Comparison of ENCODE assay signal across 8 cellular contexts in the genomic region with DNA sequence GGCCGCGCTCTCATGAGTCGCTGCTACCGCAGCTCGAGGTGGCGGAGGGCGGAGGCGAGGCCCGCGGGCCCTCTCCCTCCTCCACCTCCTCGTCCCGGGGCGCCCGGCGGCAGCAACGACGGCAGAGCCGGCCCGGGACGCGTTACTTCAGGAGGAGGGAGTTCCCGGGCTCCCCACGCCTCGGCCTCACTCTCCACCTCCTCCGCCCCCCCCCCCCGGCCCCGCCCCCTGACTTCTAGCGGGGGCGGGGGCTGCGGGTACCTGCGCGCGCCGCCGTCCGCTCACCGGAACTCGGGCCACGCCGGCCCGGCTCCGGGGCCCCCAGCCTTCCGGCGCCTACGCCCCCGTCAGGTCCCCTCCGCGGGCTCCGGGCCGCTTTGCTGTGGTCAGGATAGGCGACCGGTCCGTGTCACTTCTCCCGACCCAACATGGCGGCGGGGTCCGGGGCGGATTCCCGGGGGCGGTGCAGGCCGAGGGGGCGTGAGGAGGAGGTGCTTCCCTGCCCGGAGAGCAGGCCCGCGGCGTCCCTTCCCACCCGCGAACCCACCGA. TPM values are rescaled to one million over a fixed set of nuclear protein-coding genes. Genes with fewer than 3 reads are reported as not detected.
A peak's percentile ranks its signal among the peaks of the same experiment; 100 is the strongest.
DNase-seq lines count a peak whose midpoint lies in the region; ATAC-seq and TF ChIP-seq lines count a peak whose summit lies in the region.

A gene (minus strand): TSS at position 120 of the 550 bp plus-strand sequence. CDS start 55,415 bp downstream, outside the sequence.

- H3K27ac ChIP-seq in colonic mucosa (peak within 1 kb of the TSS; percentile 90), left lung (peak within 1 kb of the TSS; percentile 90 to 94)

- peak within 1 kb of the TSS; percentile 97 for H3K4me3 Mint-ChIP-seq in activated CD4-positive, alpha-beta T cell treated with anti-CD3 and anti-CD28 coated beads for 36 hours

- H3K27me3 Mint-ChIP-seq in activated CD4-positive, alpha-beta T cell treated with anti-CD3 and anti-CD28 coated beads for 36 hours, result no peaks in the 10 kb centered on the region

- DNase-seq in NCI-H2107 (lab: John Stamatoyannopoulos, UW) (peak; percentile 39), NCI-H2107 treated with DMSO at 0.1 percent for 48 hours (lab: John Stamatoyannopoulos, UW; ENCODE audit: unreplicated experiment) (no peak), NCI-H1930 (lab: John Stamatoyannopoulos, UW) (peak; percentile 35 to 72), colonic mucosa (peak; percentile 82), left lung (peak; percentile 80 to 90)
- peak; percentile 84 for DNase-seq in activated CD4-positive, alpha-beta T cell treated with anti-CD3 and anti-CD28 coated beads for 36 hours
- DNase-seq in stimulated activated CD4-positive, alpha-beta T cell treated with anti-CD3 and anti-CD28 coated beads, Interleukin-2, amount 100 ng/mL, for 48 hours, result peak; percentile 46 to 67

- H3K9me3 Mint-ChIP-seq in activated CD4-positive, alpha-beta T cell treated with anti-CD3 and anti-CD28 coated beads for 36 hours (ENCODE audit: low read depth), result no peaks in the 10 kb centered on the region

- H3K4me1 ChIP-seq in colonic mucosa (no peaks in the 10 kb centered on the region), left lung (peaks cover 0 to 42% of the 10 kb centered on the region in 2 donors)

- no peak for TF ChIP-seq CTCF in colonic mucosa (IDR thresholded peaks at IDR 0.05)
- no peak for TF ChIP-seq CTCF in left lung (IDR thresholded peaks at IDR 0.05)

- peak within 1 kb of the TSS; percentile 99 for H3K27ac Mint-ChIP-seq in activated CD4-positive, alpha-beta T cell treated with anti-CD3 and anti-CD28 coated beads for 36 hours

- intact Hi-C loops in activated CD4-positive, alpha-beta T cell treated with anti-CD3 and anti-CD28 coated beads for 36 hours (cut with DNase I, micrococcal nuclease), result loop anchor here (1.0 to 5.0 kb wide), 8 partner anchors 100 to 1845 kb away; a partner anchor contains a TSS
- intact Hi-C loops in colonic mucosa (cut with DNase I) (no loop called here), left lung (cut with DNase I) (no loop called here)

- ATAC-seq in HG02642 (IDR thresholded peaks at IDR 0.05; ENCODE audit: poor library complexity, unreplicated experiment), result peak; percentile 62
- ATAC-seq in activated CD4-positive, alpha-beta T cell treated with anti-CD3 and anti-CD28 coated beads for 36 hours, result peak; percentile 65
- ATAC-seq in left lung, result peak; percentile 94

- H3K9ac ChIP-seq in colonic mucosa (ENCODE audit: low read depth in 2 of 2, low read length in 2 of 2), result peak within 1 kb of the TSS; percentile 95 to 96

- no peaks in the 10 kb centered on the region for H3K36me3 ChIP-seq in colonic mucosa
- no peaks in the 10 kb centered on the region for H3K36me3 ChIP-seq in left lung

- no peaks in the 10 kb centered on the region for H3K27me3 ChIP-seq in colonic mucosa
- peaks cover 0 to 87% of the 10 kb centered on the region in 2 donors for H3K27me3 ChIP-seq in left lung

- H3K4me3 ChIP-seq in colonic mucosa, result peak within 1 kb of the TSS; percentile 88
- peak within 1 kb of the TSS; percentile 51 to 69 for H3K4me3 ChIP-seq in left lung

- peaks cover 62% of the 10 kb centered on the region for H3K4me1 Mint-ChIP-seq in activated CD4-positive, alpha-beta T cell treated with anti-CD3 and anti-CD28 coated beads for 36 hours

- CTCF ChIA-PET in activated CD4-positive, alpha-beta T cell treated with anti-CD3 and anti-CD28 coated beads for 36 hours (lab: Charles Lee), result interaction anchor here (0.7 to 2.5 kb wide), 5 partner anchors 12 to 155 kb away, joined by 3 to 22 read pairs (median 3); a partner anchor contains a TSS

- POLR2A ChIA-PET in activated CD4-positive, alpha-beta T cell treated with anti-CD3 and anti-CD28 coated beads for 36 hours (lab: Charles Lee), result no interaction called here

- no peaks in the 10 kb centered on the region for H3K9me3 ChIP-seq in colonic mucosa
- H3K9me3 ChIP-seq in left lung, result no peaks in the 10 kb centered on the region

- H3K36me3 Mint-ChIP-seq in activated CD4-positive, alpha-beta T cell treated with anti-CD3 and anti-CD28 coated beads for 36 hours (ENCODE audit: low read depth), result peaks cover 8% of the 10 kb centered on the region

RNA-seq across cellular contexts. Expression of the gene that starts here (rescaled TPM):
- 10 to 100 TPM; 13.1 to 14.2 TPM for total RNA-seq in activated CD4-positive, alpha-beta T cell treated with anti-CD3 and anti-CD28 coated beads for 36 hours
- total RNA-seq in colonic mucosa, result 10 to 100 TPM; 56.3 to 83.4 TPM
- 10 to 100 TPM; 36.9 to 41.9 TPM for total RNA-seq in left lung

Comparison
In these comparisons a context has a peak if more than half of its experiments do, and no peak if none do; other contexts are left out.
1. intact Hi-C loops: an anchor here in activated CD4-positive, alpha-beta T cell treated with anti-CD3 and anti-CD28 coated beads for 36 hours (1.0 to 5.0 kb wide); none called in colonic mucosa and left lung.